ENCODE assay signal across 8 cellular contexts in genomic region chr9:31347082-31347617, GRCh38.
A peak's percentile ranks its signal among the peaks of the same experiment; 100 is the strongest.
DNase-seq lines count a peak whose midpoint lies in the region; ATAC-seq, FAIRE-seq and TF ChIP-seq lines count a peak whose summit lies in the region.

No MANE protein-coding gene starts in this region.

- peak overlapping the region; percentile 78 for H3K27ac Mint-ChIP-seq in astrocyte (ENCODE audit: unreplicated experiment)

- H2AFZ ChIP-seq in astrocyte (ENCODE audit: low read depth, low read length): peak overlapping the region; percentile 74

- H3K27ac ChIP-seq in astrocyte (ENCODE audit: low read depth, low read length): no peak overlapping the region
- peak overlapping the region in 1 of 2 donors; percentile 13 for H3K27ac ChIP-seq in lung (ENCODE audit: low read depth in 1 of 2, low read length in 1 of 2)

- no peaks in the 10 kb centered on the region for H3K27me3 Mint-ChIP-seq in astrocyte (ENCODE audit: low read depth, unreplicated experiment)

- H3K4me3 ChIP-seq in astrocyte (ENCODE audit: insufficient read depth, low read depth, low read length): no peak overlapping the region
- no peak overlapping the region for H3K4me3 ChIP-seq in lung

- WGBS in lung, 2 donors: 37 to 39% methylated on average over 6 of the region's 6 CpGs

- H3K9me3 ChIP-seq in astrocyte (ENCODE audit: insufficient read depth, low read depth, low read length) (no peaks in the 10 kb centered on the region), lung (ENCODE audit: control insufficient read depth in 2 of 2, insufficient read depth in 1 of 2, low read length in 1 of 2) (no peaks in the 10 kb centered on the region)

- peak overlapping the region; percentile 33 for H3K9ac ChIP-seq in astrocyte (ENCODE audit: low read length)

- in situ Hi-C loops in GM13977 (cut with MboI; ENCODE audit: low pct_unique_long_range_greater_than_20kb, low sequenced_read_pairs, unreplicated experiment): no loop called here

- peak overlapping the region; percentile 71 for H3K4me2 ChIP-seq in astrocyte (ENCODE audit: low read length)

- no peak overlapping the region for H3K4me3 Mint-ChIP-seq in astrocyte (ENCODE audit: unreplicated experiment)

- no peak for FAIRE-seq in astrocyte (lab: Jason Lieb, UNC)

- H3K4me1 Mint-ChIP-seq in astrocyte (ENCODE audit: low read depth, unreplicated experiment): peaks cover 2% of the 10 kb centered on the region

- ATAC-seq in GM21786 (IDR thresholded peaks at IDR 0.05; ENCODE audit: unreplicated experiment): peak; percentile 100
- peak; percentile 77 for ATAC-seq in lung (ENCODE audit: insufficient read depth, low FRiP score)

- H4K20me1 ChIP-seq in astrocyte (ENCODE audit: insufficient read depth, low read length): no peaks in the 10 kb centered on the region

- no peaks in the 10 kb centered on the region for H3K36me3 Mint-ChIP-seq in astrocyte (ENCODE audit: low read depth, unreplicated experiment)

- H3K27me3 ChIP-seq in astrocyte (ENCODE audit: insufficient read depth, low read length) (no peaks in the 10 kb centered on the region), lung (ENCODE audit: control insufficient read depth, insufficient read depth) (no peaks in the 10 kb centered on the region)

- no peaks in the 10 kb centered on the region for H3K79me2 ChIP-seq in astrocyte (ENCODE audit: insufficient read depth, low read length)

- DNase-seq in GM13977 (ENCODE audit: low spot score): peak; percentile 39
- DNase-seq in LoVo (ENCODE audit: low spot score): peak; percentile 19
- no peak for DNase-seq in astrocyte (ENCODE audit: low read depth)
- DNase-seq in lung (ENCODE audit: low spot score): no peak
- DNase-seq in SHP77 treated with DMSO at 0.1 percent for 48 hours (lab: John Stamatoyannopoulos, UW): no peak
- no peak for DNase-seq in stimulated activated CD4-positive, alpha-beta T cell treated with anti-CD3 and anti-CD28 coated beads, Interleukin-15, amount 100 ng/mL, for 24 hours
- no peak for DNase-seq in T-helper 9 cell

- no peaks in the 10 kb centered on the region for H3K4me1 ChIP-seq in astrocyte (ENCODE audit: insufficient read depth, low read length)
- H3K4me1 ChIP-seq in lung (ENCODE audit: control insufficient read depth in 2 of 2, insufficient read depth in 2 of 2, low read length in 2 of 2): no peaks in the 10 kb centered on the region

- TF ChIP-seq CTCF in GM13977 (IDR thresholded peaks at IDR 0.05; ENCODE audit: extremely low read depth, insufficient read depth, missing control alignments) (no peak), astrocyte (IDR thresholded peaks at IDR 0.05; ENCODE audit: insufficient read depth, low read depth, low read length) (no peak), lung (IDR thresholded peaks at IDR 0.05; ENCODE audit: control extremely low read depth, extremely low read depth) (no peak)

- H3K36me3 ChIP-seq in astrocyte (ENCODE audit: insufficient read depth, low read length) (no peaks in the 10 kb centered on the region), lung (ENCODE audit: control insufficient read depth in 2 of 2, insufficient read depth in 2 of 2, low read length in 2 of 2) (no peaks in the 10 kb centered on the region)

- no peaks in the 10 kb centered on the region for H3K9me3 Mint-ChIP-seq in astrocyte (ENCODE audit: unreplicated experiment)

Comparison
In these comparisons a context has a peak if more than half of its experiments do, and no peak if none do; other contexts are left out.
1. DNase-seq: peak in GM13977 (single experiment) and LoVo (single experiment); none in astrocyte (single experiment), lung (single experiment), SHP77 treated with DMSO at 0.1 percent for 48 hours (single experiment), stimulated activated CD4-positive, alpha-beta T cell treated with anti-CD3 and anti-CD28 coated beads, Interleukin-15, amount 100 ng/mL, for 24 hours (single experiment) and T-helper 9 cell (single experiment).